In genomic region chr15:62605292-62605691, GRCh38 we compare ENCODE assay signal across 1 cellular context.
TF ChIP-seq lines count a peak whose summit lies in the region.

No MANE protein-coding gene starts in this region.

TF ChIP-seq in IMR-90, 13 proteins besides CTCF, POLR2A, EP300 and RAD21 (continued from another document):
- no peak for TF ChIP-seq ELK1 (IDR thresholded peaks at IDR 0.05; ENCODE audit: borderline replicate concordance, low read depth, low read length)
